8 cellular contexts compared by ENCODE assay signal in the genomic region with DNA sequence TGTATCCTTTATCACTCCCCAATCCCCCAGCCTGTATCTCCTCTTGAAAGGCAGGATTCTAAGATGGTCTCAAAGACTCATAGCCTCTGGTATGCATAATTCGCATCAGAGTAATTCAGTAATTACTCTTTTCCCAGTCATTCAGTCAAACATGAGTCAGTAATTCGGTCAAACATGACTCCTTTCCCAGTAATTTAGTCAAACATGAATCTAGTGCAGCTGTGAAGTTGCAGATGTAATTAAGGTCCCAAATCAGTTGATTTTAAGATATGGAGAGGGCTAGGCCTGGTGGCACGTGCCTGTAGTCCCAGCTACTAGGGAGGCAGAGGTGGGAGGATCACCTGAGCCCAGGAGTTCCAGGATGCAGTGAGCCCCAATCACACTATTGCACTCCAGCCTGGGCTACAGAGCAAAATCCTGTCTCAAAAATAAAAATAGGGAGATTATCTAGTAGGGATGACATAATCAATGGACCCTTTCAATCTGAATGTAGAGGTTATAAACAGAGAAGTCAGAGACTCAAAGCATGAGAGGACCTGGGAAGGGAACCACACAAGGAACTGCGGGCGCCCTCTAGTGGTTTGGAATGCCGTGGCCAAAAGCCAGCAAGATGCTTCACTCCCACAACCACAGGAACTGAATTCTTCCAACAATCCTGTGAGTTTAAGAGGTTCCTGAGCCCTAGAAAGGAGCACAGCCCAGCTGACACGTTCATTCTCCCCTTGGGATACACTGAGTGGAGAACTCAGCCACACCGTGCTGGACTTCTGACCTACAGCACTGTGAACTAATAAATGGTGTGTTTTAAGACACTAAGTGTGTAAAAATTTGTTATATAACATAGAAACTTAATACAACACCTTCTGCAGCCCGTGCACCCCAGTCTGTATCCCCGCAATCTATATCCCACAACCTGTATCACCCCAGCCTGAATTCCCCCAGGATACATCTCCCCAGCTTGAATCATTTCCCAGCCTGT. TPM values are rescaled to one million over a fixed set of nuclear protein-coding genes. Genes with fewer than 3 reads are reported as not detected.
DNase-seq lines count a peak whose midpoint lies in the region; ATAC-seq lines count a peak whose summit lies in the region.

No MANE protein-coding gene starts in this region.

- peak; percentile 63 for ATAC-seq in HG02852 (IDR thresholded peaks at IDR 0.05; ENCODE audit: unreplicated experiment)
- ATAC-seq in left lobe of liver, result peak; percentile 92
- ATAC-seq in GM18870 (IDR thresholded peaks at IDR 0.05; ENCODE audit: unreplicated experiment), result no peak

- DNase-seq in DMS79 (lab: John Stamatoyannopoulos, UW) (peak; percentile 46), NCI-H460 (ENCODE audit: extremely low read depth, low read depth) (peak; percentile 71), cerebellar cortex (ENCODE audit: low spot score) (peak; percentile 81), left lobe of liver (ENCODE audit: low spot score) (peak; percentile 76)
- DNase-seq in activated CD4-positive, alpha-beta T cell treated with anti-CD3 and anti-CD28 coated beads for 24 hours (ENCODE audit: low read depth in 2 of 2), result peak; percentile 67 to 73
- DNase-seq in stimulated activated CD4-positive, alpha-beta T cell treated with anti-CD3 and anti-CD28 coated beads, Interleukin-4, amount 100 ng/mL, for 4 hours, result peak; percentile 63 to 78

RNA-seq across cellular contexts. Expression of a gene that starts 14.3 kb away (rescaled TPM):
- 0.23 and 1.2 TPM in 2 replicates for total RNA-seq in NCI-H460 (2014; rRNA removed; shearing (Covaris generic))
- polyA plus RNA-seq in NCI-H460 (2014; cell fraction: nucleus; rRNA removed), result 0.02 and 0.35 TPM in 2 replicates
- 0.96 TPM for total RNA-seq in left lobe of liver

RNA-seq across cellular contexts. Expression of a gene that starts 33.7 kb away (rescaled TPM):
- total RNA-seq in NCI-H460 (2014; rRNA removed; shearing (Covaris generic)), result 93.4 and 101 TPM in 2 replicates
- 43.6 and 51.9 TPM in 2 replicates for polyA plus RNA-seq in NCI-H460 (2014; cell fraction: nucleus; rRNA removed)
- total RNA-seq in left lobe of liver, result 17.2 TPM
